22 cellular contexts compared by ENCODE assay signal in genomic region chr11:77375114-77375513, GRCh38.
DNase-seq lines count a peak whose midpoint lies in the region; FAIRE-seq and TF ChIP-seq lines count a peak whose summit lies in the region.
"Had no signal": no experiment of that assay in that cellular context is flagged by ENCODE, and none has a peak within 500 bp of the region (broad histone marks: within the 10 kb centered on the region; RNA-seq: fewer than 3 reads in every experiment).

No MANE protein-coding gene starts in this region.

- intact Hi-C loops in activated CD4-positive, alpha-beta T cell treated with anti-CD3 and anti-CD28 coated beads, Interleukin-2, amount 10 ng/mL, durations not matched to agents 24 days and 14 days (cut with micrococcal nuclease), result no loop called here

- H3K27ac ChIP-seq in astrocyte (ENCODE audit: low read depth, low read length) (peak overlapping the region; percentile 20), fibroblast of lung (ENCODE audit: insufficient read depth, low read length) (no peak overlapping the region)
- H3K27ac ChIP-seq: parathyroid adenoma, sigmoid colon, thyroid gland had no signal

- TF ChIP-seq CTCF in astrocyte (IDR thresholded peaks at IDR 0.05; ENCODE audit: insufficient read depth, low read depth, low read length) (no peak), fibroblast of lung (conservative IDR thresholded peaks at IDR 0.05 in 1 of 2, IDR thresholded peaks at IDR 0.05 in 1 of 2; ENCODE audit: low read depth in 1 of 2, low read length in 2 of 2) (no peak)

- no peaks in the 10 kb centered on the region for H3K27me3 Mint-ChIP-seq in astrocyte (ENCODE audit: low read depth, unreplicated experiment)
- no peaks in the 10 kb centered on the region for H3K27me3 Mint-ChIP-seq in activated naive CD4-positive, alpha-beta T cell treated with anti-CD3 and anti-CD28 coated beads, Interleukin-2, amount 10 ng/mL, durations not matched to agents 7 days and 5 days
- no peaks in the 10 kb centered on the region for H3K27me3 Mint-ChIP-seq in activated CD4-positive, alpha-beta T cell treated with anti-CD3 and anti-CD28 coated beads, Interleukin-2, amount 10 ng/mL, durations not matched to agents 24 days and 14 days
- H3K27me3 Mint-ChIP-seq: activated naive CD8-positive, alpha-beta T cell treated with anti-CD3 and anti-CD28 coated beads for 36 hours; B cell; naive thymus-derived CD4-positive, alpha-beta T cell had no signal

- H3K4me1 Mint-ChIP-seq in astrocyte (ENCODE audit: low read depth, unreplicated experiment), result peaks cover 21% of the 10 kb centered on the region
- no peaks in the 10 kb centered on the region for H3K4me1 Mint-ChIP-seq in activated naive CD4-positive, alpha-beta T cell treated with anti-CD3 and anti-CD28 coated beads, Interleukin-2, amount 10 ng/mL, durations not matched to agents 7 days and 5 days
- H3K4me1 Mint-ChIP-seq in activated CD4-positive, alpha-beta T cell treated with anti-CD3 and anti-CD28 coated beads, Interleukin-2, amount 10 ng/mL, durations not matched to agents 24 days and 14 days, result peaks cover 3% of the 10 kb centered on the region
- H3K4me1 Mint-ChIP-seq: B cell had no signal

- H3K4me2 ChIP-seq in astrocyte (ENCODE audit: low read length) (peak overlapping the region; percentile 35), fibroblast of lung (ENCODE audit: extremely low read depth, insufficient read depth, low read length) (no peak overlapping the region)

- H3K9me3 ChIP-seq in astrocyte (ENCODE audit: insufficient read depth, low read depth, low read length), result no peaks in the 10 kb centered on the region
- H3K9me3 ChIP-seq in fibroblast of lung (ENCODE audit: control insufficient read depth, insufficient read depth, low read depth, low read length), result no peaks in the 10 kb centered on the region
- H3K9me3 ChIP-seq: sigmoid colon, thyroid gland had no signal

- DNase-seq in HS-27A (ENCODE audit: low read depth), result peak; percentile 30
- peak; percentile 57 for DNase-seq in astrocyte (ENCODE audit: low read depth)
- DNase-seq in fibroblast of lung (ENCODE audit: low read depth in 2 of 2), result peak; percentile 33 to 68
- DNase-seq in C1 segment of cervical spinal cord (lab: John Stamatoyannopoulos, UW), result no peak
- no peak for DNase-seq in occipital lobe (lab: John Stamatoyannopoulos, UW)
- DNase-seq in activated naive CD4-positive, alpha-beta T cell treated with anti-CD3 and anti-CD28 coated beads, Interleukin-2, amount 10 ng/mL, durations not matched to agents 7 days and 5 days, result no peak
- DNase-seq in activated CD4-positive, alpha-beta T cell treated with anti-CD3 and anti-CD28 coated beads, Interleukin-2, amount 10 ng/mL, durations not matched to agents 24 days and 14 days, result no peak
- DNase-seq: activated CD8-positive, alpha-beta T cell treated with anti-CD3 and anti-CD28 coated beads, Interleukin-2, amount 10 ng/mL, durations not matched to agents 7 days and 5 days; activated naive CD8-positive, alpha-beta T cell treated with anti-CD3 and anti-CD28 coated beads for 36 hours; central memory CD4-positive, alpha-beta T cell; effector CD8-positive, alpha-beta T cell; hypothalamus; naive thymus-derived CD4-positive, alpha-beta T cell; NCI-H1417 treated with DMSO at 0.1 percent for 48 hours; sigmoid colon; stimulated activated naive CD4-positive, alpha-beta T cell; T-helper 2 cell; thyroid gland had no signal

- H3K9ac ChIP-seq in astrocyte (ENCODE audit: low read length) (no peak overlapping the region), fibroblast of lung (ENCODE audit: insufficient read depth, low read length) (no peak overlapping the region)
- H3K9ac ChIP-seq: parathyroid adenoma had no signal

- no peaks in the 10 kb centered on the region for H3K27me3 ChIP-seq in astrocyte (ENCODE audit: insufficient read depth, low read length)
- H3K27me3 ChIP-seq in fibroblast of lung (ENCODE audit: control insufficient read depth, insufficient read depth, low read length), result no peaks in the 10 kb centered on the region
- H3K27me3 ChIP-seq: sigmoid colon, thyroid gland had no signal

- H3K79me2 ChIP-seq in astrocyte (ENCODE audit: insufficient read depth, low read length) (no peaks in the 10 kb centered on the region), fibroblast of lung (ENCODE audit: control insufficient read depth, insufficient read depth, low read length) (no peaks in the 10 kb centered on the region)
- H3K79me2 ChIP-seq: parathyroid adenoma had no signal

- peak; percentile 59 for FAIRE-seq in astrocyte (lab: Jason Lieb, UNC)
- FAIRE-seq: G401.6, GM19239 had no signal

- H3K36me3 ChIP-seq in astrocyte (ENCODE audit: insufficient read depth, low read length) (peaks cover 2% of the 10 kb centered on the region), fibroblast of lung (ENCODE audit: control insufficient read depth, insufficient read depth, low read length) (no peaks in the 10 kb centered on the region)

- H3K27ac Mint-ChIP-seq in astrocyte (ENCODE audit: unreplicated experiment), result peak overlapping the region; percentile 4
- no peak overlapping the region for H3K27ac Mint-ChIP-seq in activated naive CD4-positive, alpha-beta T cell treated with anti-CD3 and anti-CD28 coated beads, Interleukin-2, amount 10 ng/mL, durations not matched to agents 7 days and 5 days
- H3K27ac Mint-ChIP-seq in activated CD4-positive, alpha-beta T cell treated with anti-CD3 and anti-CD28 coated beads, Interleukin-2, amount 10 ng/mL, durations not matched to agents 24 days and 14 days, result no peak overlapping the region
- H3K27ac Mint-ChIP-seq: activated CD8-positive, alpha-beta T cell treated with anti-CD3 and anti-CD28 coated beads, Interleukin-2, amount 10 ng/mL, durations not matched to agents 7 days and 5 days; activated naive CD8-positive, alpha-beta T cell treated with anti-CD3 and anti-CD28 coated beads for 36 hours; B cell; naive thymus-derived CD4-positive, alpha-beta T cell had no signal

- H4K20me1 ChIP-seq in astrocyte (ENCODE audit: insufficient read depth, low read length) (no peaks in the 10 kb centered on the region), fibroblast of lung (ENCODE audit: control insufficient read depth, extremely low read depth, insufficient read depth, low read length) (no peaks in the 10 kb centered on the region)

- H3K4me3 Mint-ChIP-seq in astrocyte (ENCODE audit: unreplicated experiment), result no peak overlapping the region
- no peak overlapping the region for H3K4me3 Mint-ChIP-seq in activated naive CD4-positive, alpha-beta T cell treated with anti-CD3 and anti-CD28 coated beads, Interleukin-2, amount 10 ng/mL, durations not matched to agents 7 days and 5 days
- H3K4me3 Mint-ChIP-seq in activated CD4-positive, alpha-beta T cell treated with anti-CD3 and anti-CD28 coated beads, Interleukin-2, amount 10 ng/mL, durations not matched to agents 24 days and 14 days, result no peak overlapping the region
- H3K4me3 Mint-ChIP-seq: activated CD8-positive, alpha-beta T cell treated with anti-CD3 and anti-CD28 coated beads, Interleukin-2, amount 10 ng/mL, durations not matched to agents 7 days and 5 days; activated naive CD8-positive, alpha-beta T cell treated with anti-CD3 and anti-CD28 coated beads for 36 hours; B cell; naive thymus-derived CD4-positive, alpha-beta T cell had no signal

- peaks cover 10% of the 10 kb centered on the region for H3K36me3 Mint-ChIP-seq in astrocyte (ENCODE audit: low read depth, unreplicated experiment)
- peaks cover 45% of the 10 kb centered on the region for H3K36me3 Mint-ChIP-seq in activated naive CD4-positive, alpha-beta T cell treated with anti-CD3 and anti-CD28 coated beads, Interleukin-2, amount 10 ng/mL, durations not matched to agents 7 days and 5 days
- peaks cover 29% of the 10 kb centered on the region for H3K36me3 Mint-ChIP-seq in activated CD4-positive, alpha-beta T cell treated with anti-CD3 and anti-CD28 coated beads, Interleukin-2, amount 10 ng/mL, durations not matched to agents 24 days and 14 days (ENCODE audit: low read depth)

- no peaks in the 10 kb centered on the region for H3K9me3 Mint-ChIP-seq in astrocyte (ENCODE audit: unreplicated experiment)
- no peaks in the 10 kb centered on the region for H3K9me3 Mint-ChIP-seq in activated naive CD4-positive, alpha-beta T cell treated with anti-CD3 and anti-CD28 coated beads, Interleukin-2, amount 10 ng/mL, durations not matched to agents 7 days and 5 days
- no peaks in the 10 kb centered on the region for H3K9me3 Mint-ChIP-seq in activated CD4-positive, alpha-beta T cell treated with anti-CD3 and anti-CD28 coated beads, Interleukin-2, amount 10 ng/mL, durations not matched to agents 24 days and 14 days
- H3K9me3 Mint-ChIP-seq: activated naive CD8-positive, alpha-beta T cell treated with anti-CD3 and anti-CD28 coated beads for 36 hours; naive thymus-derived CD4-positive, alpha-beta T cell had no signal

- CTCF ChIA-PET in activated naive CD4-positive, alpha-beta T cell treated with anti-CD3 and anti-CD28 coated beads, Interleukin-2, amount 10 ng/mL, durations not matched to agents 7 days and 5 days (lab: Charles Lee), result no interaction called here

- no peak overlapping the region for H3K4me3 ChIP-seq in astrocyte (ENCODE audit: insufficient read depth, low read depth, low read length)
- H3K4me3 ChIP-seq in fibroblast of lung (replicated peaks in 1 of 4; ENCODE audit: control extremely low read depth in 1 of 4, insufficient read depth in 1 of 4, low read depth in 3 of 4, low read length in 4 of 4), result no peak overlapping the region
- H3K4me3 ChIP-seq: sigmoid colon, thyroid gland had no signal

- H2AFZ ChIP-seq in astrocyte (ENCODE audit: low read depth, low read length) (no peak overlapping the region), fibroblast of lung (ENCODE audit: low read length) (no peak overlapping the region)
- H2AFZ ChIP-seq: parathyroid adenoma had no signal

- peaks cover 27% of the 10 kb centered on the region for H3K4me1 ChIP-seq in astrocyte (ENCODE audit: insufficient read depth, low read length)
- peaks cover 2% of the 10 kb centered on the region for H3K4me1 ChIP-seq in fibroblast of lung (ENCODE audit: control insufficient read depth, extremely low read depth, insufficient read depth, low read length)
- H3K4me1 ChIP-seq: parathyroid adenoma, sigmoid colon, thyroid gland had no signal

Comparison
In these comparisons a context has a peak if more than half of its experiments do, and no peak if none do; other contexts are left out.
1. DNase-seq: peak in HS-27A (single experiment), astrocyte (single experiment) and fibroblast of lung (2 of 2); none in C1 segment of cervical spinal cord (0 of 14), occipital lobe (single experiment), activated naive CD4-positive, alpha-beta T cell treated with anti-CD3 and anti-CD28 coated beads, Interleukin-2, amount 10 ng/mL, durations not matched to agents 7 days and 5 days (single experiment) and activated CD4-positive, alpha-beta T cell treated with anti-CD3 and anti-CD28 coated beads, Interleukin-2, amount 10 ng/mL, durations not matched to agents 24 days and 14 days (single experiment).